Comparison of ENCODE assay signal across 9 cellular contexts in genomic region chr10:73889416-73889815, GRCh38. TPM values are rescaled to one million over a fixed set of nuclear protein-coding genes. Genes with fewer than 3 reads are reported as not detected.
DNase-seq lines count a peak whose midpoint lies in the region; ATAC-seq, FAIRE-seq and TF ChIP-seq lines count a peak whose summit lies in the region.
"Not testable (repeated sequence)": the region's sequence is repeated elsewhere in the genome, so short reads cannot be mapped to it uniquely, and the experiment has no call there.
"Had no signal": no experiment of that assay in that cellular context is flagged by ENCODE, and none has a peak within 500 bp of the region (broad histone marks: within the 10 kb centered on the region; RNA-seq: fewer than 3 reads in every experiment).

No MANE protein-coding gene starts in this region.

- ATAC-seq in GM12878 = not testable (repeated sequence)

- H3K4me1 ChIP-seq in ACC112 (ENCODE audit: control insufficient read depth, insufficient read depth, low read length, unreplicated experiment) = peaks cover 51% of the 10 kb centered on the region
- H3K4me1 ChIP-seq in HEK293 (ENCODE audit: control insufficient read depth, insufficient read depth, low read length) = peaks cover 11% of the 10 kb centered on the region
- not testable (repeated sequence) for H3K4me1 ChIP-seq in GM12878 (ENCODE audit: control insufficient read depth, insufficient read depth, low read length)
- peaks cover 28 to 86% (median 43%) of the 10 kb centered on the region in 3 donors for H3K4me1 ChIP-seq in esophagus squamous epithelium
- H3K4me1 ChIP-seq in skeletal muscle tissue (ENCODE audit: control insufficient read depth in 3 of 3, insufficient read depth in 3 of 3, low read length in 3 of 3) = peaks cover 31 to 35% (median 33%) of the 10 kb centered on the region in 3 donors
- H3K4me1 ChIP-seq in tibial artery = peaks cover 9 to 51% (median 35%) of the 10 kb centered on the region in 4 donors

- CTCF ChIA-PET in HEK293 (lab: Yijun Ruan, JAX) (interaction anchor here (0.6 to 9.5 kb wide), 11 partner anchors 9 to 214 kb away, joined by 3 to 182 read pairs (median 19); no protein-coding TSS in a partner anchor), GM12878 (lab: Yijun Ruan, JAX) (interaction anchor here (0.9 to 19.8 kb wide), 12 partner anchors 9 to 213 kb away, joined by 3 to 930 read pairs (median 30); partner anchors contain the start of gene PLAU)

- not testable (repeated sequence) for H3K9me3 ChIP-seq in HEK293 (ENCODE audit: control insufficient read depth, insufficient read depth, low read depth, low read length); GM12878 (replicated peaks; ENCODE audit: control insufficient read depth, insufficient read depth, low read length); esophagus squamous epithelium; skeletal muscle tissue (ENCODE audit: control insufficient read depth in 3 of 3, low read length in 3 of 3); tibial artery

- not testable (repeated sequence) for H3K4me3 ChIP-seq in ACC112 (ENCODE audit: low read depth, low read length); HEK293 (ENCODE audit: low read depth, low read length); GM12878; esophagus squamous epithelium; skeletal muscle tissue (ENCODE audit: low read length in 3 of 3); tibial artery

- not testable (repeated sequence) for TF ChIP-seq EP300 in GM12878 (IDR thresholded peaks at IDR 0.05; ENCODE audit: borderline replicate concordance in 1 of 2, control insufficient read depth in 1 of 2, low read depth in 2 of 2, low read length in 2 of 2)

- H4K20me1 ChIP-seq in GM12878 (ENCODE audit: control insufficient read depth, insufficient read depth) = not testable (repeated sequence)

- in situ Hi-C loops in GM12878 (cut with MboI) = loop anchor here (10.0 to 25.0 kb wide), 3 partner anchors 198 to 1345 kb away; partner anchors contain the start of gene COMTD1

- H3K27me3 ChIP-seq in ACC112 (ENCODE audit: insufficient read depth, low read length); GM12878 (replicated peaks in 1 of 2; ENCODE audit: control insufficient read depth in 2 of 2, insufficient read depth in 2 of 2, low read length in 1 of 2); esophagus squamous epithelium; skeletal muscle tissue (ENCODE audit: control insufficient read depth in 3 of 3, insufficient read depth in 3 of 3, low read length in 3 of 3); tibial artery: not testable (repeated sequence)

- FAIRE-seq in GM12878 (lab: Jason Lieb, UNC) = not testable (repeated sequence)

- WGBS in GM12878 (ENCODE audit: insufficient coverage, insufficient replicate concordance, low lambda C conversion rate, missing lambda C conversion rate) = 85% methylated on average over 1 of the region's 3 CpGs
- WGBS in esophagus squamous epithelium, 2 donors = 27 to 42% methylated on average over 2 to 3 of the region's 3 CpGs

- H3K27ac ChIP-seq in ACC112 (ENCODE audit: low read depth, low read length) = peak overlapping the region; percentile 95
- not testable (repeated sequence) for H3K27ac ChIP-seq in HEK293 (ENCODE audit: extremely low read depth, low read depth, low read length); GM12878 (ENCODE audit: control insufficient read depth, insufficient read depth)
- peak overlapping the region; percentile 92 to 96 (median 94) for H3K27ac ChIP-seq in esophagus squamous epithelium
- peak overlapping the region; percentile 89 for H3K27ac ChIP-seq in skeletal muscle tissue (ENCODE audit: low read depth, low read length)
- H3K27ac ChIP-seq in tibial artery = peak overlapping the region; percentile 70 to 79

- H3K9ac ChIP-seq in GM12878 (ENCODE audit: control insufficient read depth, insufficient read depth, low read length); skeletal muscle tissue (ENCODE audit: low read depth in 1 of 3, low read length in 3 of 3): not testable (repeated sequence)

- SMC1A ChIA-PET in GM12878 (lab: Charles Lee; ENCODE audit: uncharacterized antibody, unreplicated experiment) = interaction anchor here (1.0 to 27.4 kb wide), 22 partner anchors 10 to 345 kb away, joined by 3 to 1048 read pairs (median 6); partner anchors contain the start of gene PLAU

- BruUV-seq in GM12878 (replicated peaks; lab: Mats Ljungman, UMichigan) = not testable (repeated sequence)

- intact Hi-C loops in GM12878 (cut with micrococcal nuclease; ENCODE audit: unreplicated experiment) = loop anchor here (5.0 kb wide), 2 partner anchors 343 to 1343 kb away; no protein-coding TSS in a partner anchor
- intact Hi-C loops in esophagus squamous epithelium (cut with DNase I) = not testable (repeated sequence)
- intact Hi-C loops in tibial artery (cut with DNase I; ENCODE audit: low total_unique reads) = loop anchor here (10.0 kb wide), 1 partner anchor 195 kb away; no protein-coding TSS in a partner anchor

- TF ChIP-seq CTCF in HEK293 (tag by site-specific recombination; IDR thresholded peaks at IDR 0.05); GM12878 (IDR thresholded peaks at IDR 0.05 in 2 of 3, conservative IDR thresholded peaks at IDR 0.05 in 1 of 3; ENCODE audit: control insufficient read depth in 2 of 3, extremely low read depth in 1 of 3, insufficient read depth in 1 of 3, low read depth in 3 of 3, low read length in 3 of 3); esophagus squamous epithelium (IDR thresholded peaks at IDR 0.05); tibial artery (IDR thresholded peaks at IDR 0.05): not testable (repeated sequence)

- DNase-seq in RPMI7951 (ENCODE audit: low read depth) (peak; percentile 69), myocyte (ENCODE audit: low read depth) (peak; percentile 83)
- DNase-seq in GM12878 (ENCODE audit: low read depth, low spot score); esophagus squamous epithelium (lab: John Stamatoyannopoulos, UW); tibial artery: not testable (repeated sequence)

- TF ChIP-seq RAD21 in GM12878 (IDR thresholded peaks at IDR 0.05; ENCODE audit: insufficient read depth, low read depth, low read length) = not testable (repeated sequence)

- RAD21 ChIA-PET in GM12878 (lab: Charles Lee; ENCODE audit: unreplicated experiment) = interaction anchor here (0.7 to 21.4 kb wide), 21 partner anchors 10 to 1510 kb away, joined by 3 to 616 read pairs (median 5); partner anchors contain the start of gene PLAU

- not testable (repeated sequence) for H3K79me2 ChIP-seq in ACC112 (ENCODE audit: control insufficient read depth, insufficient read depth, low read length, unreplicated experiment); GM12878 (ENCODE audit: control insufficient read depth, insufficient read depth, low read length)

- POLR2A ChIA-PET in HEK293 (lab: Yijun Ruan, JAX) (interaction anchor here (0.6 kb wide), 2 partner anchors 370 to 421 kb away, joined by 3 read pairs; no protein-coding TSS in a partner anchor), GM12878 (lab: Charles Lee) (interaction anchor here (0.6 to 6.9 kb wide), 14 partner anchors 10 to 705 kb away, joined by 3 to 32 read pairs (median 4); no protein-coding TSS in a partner anchor)

- H3K36me3 ChIP-seq in ACC112 (ENCODE audit: insufficient read depth, low read length); HEK293 (ENCODE audit: control insufficient read depth in 2 of 2, insufficient read depth in 1 of 2, low read length in 2 of 2); GM12878 (ENCODE audit: control insufficient read depth in 2 of 2, insufficient read depth in 2 of 2, low read length in 1 of 2); esophagus squamous epithelium; skeletal muscle tissue (ENCODE audit: control insufficient read depth in 3 of 3, insufficient read depth in 3 of 3, low read length in 3 of 3); tibial artery: not testable (repeated sequence)

- H2AFZ ChIP-seq in ACC112 (ENCODE audit: low read length, unreplicated experiment) = not testable (repeated sequence)
- H2AFZ ChIP-seq in GM12878 (ENCODE audit: control insufficient read depth, low read depth, low read length) = peak overlapping the region; percentile 55

- H3K4me2 ChIP-seq in GM12878 (ENCODE audit: control insufficient read depth, insufficient read depth) = not testable (repeated sequence)

- TF ChIP-seq POLR2A in GM12878 (IDR thresholded peaks at IDR 0.05; ENCODE audit: low read depth, low read length); esophagus squamous epithelium (IDR thresholded peaks at IDR 0.05): not testable (repeated sequence)

RNA-seq across cellular contexts. Expression of gene CAMK2G, which starts 15.1 kb away (rescaled TPM):
- total RNA-seq in RPMI7951 (2014; rRNA removed; shearing (Covaris generic)) = 15.4 and 16.0 TPM in 2 replicates
- total RNA-seq in GM12878 (2013; cell fraction: nucleolus; rRNA removed) = 42.9 and 44.2 TPM in 2 replicates
- total RNA-seq in GM12878 (2014; rRNA removed) (15.9 and 18.0 TPM in 2 replicates), GM12878 (2014; rRNA removed; fragmentation: Illumina TruSeq; extraction: Trizol) (15.1 and 15.8 TPM in 2 replicates), GM12878 (2021) (18.9 and 20.9 TPM in 2 replicates), esophagus squamous epithelium (10 to 100 TPM; 15.5 to 37.0 (median 28.6) TPM), myocyte (32.4 and 32.8 TPM in 2 replicates), skeletal muscle tissue (16.2 TPM)
- polyA plus RNA-seq in GM12878 (2011; ENCODE audit: low read depth) = 8.6 TPM
- polyA plus RNA-seq in GM12878 (2011; rRNA removed) (14.3 and 19.7 TPM in 2 replicates), GM12878 (2014; fragmentation: Illumina TruSeq; extraction: Trizol) (21.1 and 22.9 TPM in 2 replicates), GM12878 (2014; fragmentation: Nextera tagmentation; extraction: Ambion mirVana) (1 to 10 TPM; 5.5 to 6.9 TPM), GM12878 (2014; rRNA removed) (23.4 and 24.3 TPM in 2 replicates), GM12878 (2016; fragmentation: Nextera tagmentation; extraction: Ambion mirVana) (10 to 100 TPM; 13.9 TPM)
- polyA plus RNA-seq in GM12878 (2011; cell fraction: cytosol; rRNA removed) = 19.0 and 21.6 TPM in 2 replicates
- polyA plus RNA-seq in GM12878 (2011; cell fraction: nucleus; rRNA removed) = 39.5 and 45.1 TPM in 2 replicates
- polyA plus RNA-seq in GM12878 (2012) = 10.3 and 10.8 TPM in 2 replicates
- polyA minus RNA-seq in GM12878 (2011; rRNA and poly(A)+ RNA removed) = 17.9 and 21.1 TPM in 2 replicates
- 4.0 and 7.3 TPM in 2 replicates for polyA minus RNA-seq in GM12878 (2011; cell fraction: cytosol; rRNA and poly(A)+ RNA removed)
- 11.5 and 22.0 TPM in 2 replicates for polyA minus RNA-seq in GM12878 (2011; cell fraction: nucleus; rRNA and poly(A)+ RNA removed)
- polyA plus RNA-seq in myocyte (2012) = 38.8 TPM

RNA-seq across cellular contexts. Expression of gene PLAU, which starts 21.5 kb away (rescaled TPM):
- 173 and 188 TPM in 2 replicates for total RNA-seq in RPMI7951 (2014; rRNA removed; shearing (Covaris generic))
- 11.2 and 14.9 TPM in 2 replicates for total RNA-seq in GM12878 (2013; cell fraction: nucleolus; rRNA removed)
- 11.2 and 11.9 TPM in 2 replicates for total RNA-seq in GM12878 (2014; rRNA removed)
- total RNA-seq in GM12878 (2014; rRNA removed; fragmentation: Illumina TruSeq; extraction: Trizol) = 9.3 and 16.0 TPM in 2 replicates
- 15.2 and 17.1 TPM in 2 replicates for total RNA-seq in GM12878 (2021)
- 0.20 TPM for polyA plus RNA-seq in GM12878 (2011; ENCODE audit: low read depth)
- polyA plus RNA-seq in GM12878 (2011; rRNA removed) = 2.0 and 2.5 TPM in 2 replicates
- 3.2 and 4.3 TPM in 2 replicates for polyA plus RNA-seq in GM12878 (2011; cell fraction: cytosol; rRNA removed)
- 5.4 and 7.6 TPM in 2 replicates for polyA plus RNA-seq in GM12878 (2011; cell fraction: nucleus; rRNA removed)
- 0.54 and 1.2 TPM in 2 replicates for polyA plus RNA-seq in GM12878 (2012)
- 10.4 and 12.8 TPM in 2 replicates for polyA plus RNA-seq in GM12878 (2014; fragmentation: Illumina TruSeq; extraction: Trizol)
- polyA plus RNA-seq in GM12878 (2014; fragmentation: Nextera tagmentation; extraction: Ambion mirVana) = 1 to 10 TPM; 5.7 to 8.0 TPM
- polyA plus RNA-seq in GM12878 (2014; rRNA removed) = 11.1 and 12.2 TPM in 2 replicates
- 10 to 100 TPM; 16.9 to 20.9 TPM for polyA plus RNA-seq in GM12878 (2016; fragmentation: Nextera tagmentation; extraction: Ambion mirVana)
- polyA minus RNA-seq in GM12878 (2011; rRNA and poly(A)+ RNA removed) = 2.0 and 2.3 TPM in 2 replicates
- 0.62 and 1.2 TPM in 2 replicates for polyA minus RNA-seq in GM12878 (2011; cell fraction: cytosol; rRNA and poly(A)+ RNA removed)
- polyA minus RNA-seq in GM12878 (2011; cell fraction: nucleus; rRNA and poly(A)+ RNA removed) = 1.1 and 1.2 TPM in 2 replicates
- 10 to 100 TPM in 2 of 4 donors, 1 to 10 TPM in 2; 8.8 to 15.9 (median 11.9) TPM for total RNA-seq in esophagus squamous epithelium
- total RNA-seq in myocyte = 154 and 166 TPM in 2 replicates
- polyA plus RNA-seq in myocyte (2012) = 336 TPM
- 21.4 TPM for total RNA-seq in skeletal muscle tissue
- polyA plus RNA-seq: naive thymus-derived CD4-positive, alpha-beta T cell had no signal
